22 cellular contexts compared by ENCODE assay signal in the genomic region with DNA sequence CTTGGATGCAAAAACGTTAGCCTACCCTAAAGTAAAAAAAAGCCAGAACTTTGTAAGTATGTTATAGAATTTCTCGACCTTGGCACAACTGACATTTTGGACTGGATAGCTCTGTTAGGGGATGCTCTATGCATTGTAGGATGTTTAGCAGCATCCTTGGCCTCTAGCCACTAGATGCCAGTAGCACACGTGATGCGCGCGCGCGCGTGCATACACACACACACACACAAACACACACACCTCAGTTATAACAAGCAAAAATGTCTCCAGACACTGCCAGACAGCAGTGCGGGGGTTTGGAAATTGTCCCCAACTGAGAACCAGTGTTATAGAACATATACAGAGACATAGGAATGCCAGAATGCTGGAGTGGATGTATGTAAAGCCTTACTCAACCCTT.
"Had no signal": no experiment of that assay in that cellular context is flagged by ENCODE, and none has a peak within 500 bp of the region (broad histone marks: within the 10 kb centered on the region; RNA-seq: fewer than 3 reads in every experiment).

No MANE protein-coding gene starts in this region.

- H3K4me3 ChIP-seq: colonic mucosa, esophagus muscularis mucosa, gastroesophageal sphincter, heart left ventricle, hepatocyte, left ventricle myocardium inferior, lower lobe of right lung, mucosa of descending colon had no signal

- H3K36me3 ChIP-seq: colonic mucosa, lower lobe of right lung had no signal

- H3K27me3 ChIP-seq: colonic mucosa, esophagus muscularis mucosa, foreskin keratinocyte, gastroesophageal sphincter, heart left ventricle, hepatocyte had no signal

- H3K27ac ChIP-seq: colonic mucosa, epithelial cell of prostate, esophagus muscularis mucosa, foreskin keratinocyte, gastroesophageal sphincter, heart left ventricle, hepatocyte, left ventricle myocardium inferior, lower lobe of right lung had no signal

- DNase-seq: colonic mucosa; cortex of kidney; effector CD8-positive, alpha-beta T cell; effector memory CD8-positive, alpha-beta T cell; endodermal cell; foreskin keratinocyte; heart left ventricle; hypothalamus; immature natural killer cell; islet precursor cell; kidney; kidney glomerular epithelial cell; left colon; left ventricle myocardium inferior; lower lobe of right lung; mesenchymal stem cell; mucosa of descending colon had no signal

- H3K4me1 ChIP-seq: colonic mucosa, esophagus muscularis mucosa, foreskin keratinocyte, gastroesophageal sphincter, heart left ventricle, left ventricle myocardium inferior, lower lobe of right lung had no signal

- ATAC-seq: effector memory CD8-positive, alpha-beta T cell; foreskin keratinocyte; gastroesophageal sphincter; heart left ventricle; left colon; left lobe of liver; lower lobe of right lung; mucosa of descending colon had no signal
